29 cellular contexts compared by ENCODE assay signal in the genomic region with DNA sequence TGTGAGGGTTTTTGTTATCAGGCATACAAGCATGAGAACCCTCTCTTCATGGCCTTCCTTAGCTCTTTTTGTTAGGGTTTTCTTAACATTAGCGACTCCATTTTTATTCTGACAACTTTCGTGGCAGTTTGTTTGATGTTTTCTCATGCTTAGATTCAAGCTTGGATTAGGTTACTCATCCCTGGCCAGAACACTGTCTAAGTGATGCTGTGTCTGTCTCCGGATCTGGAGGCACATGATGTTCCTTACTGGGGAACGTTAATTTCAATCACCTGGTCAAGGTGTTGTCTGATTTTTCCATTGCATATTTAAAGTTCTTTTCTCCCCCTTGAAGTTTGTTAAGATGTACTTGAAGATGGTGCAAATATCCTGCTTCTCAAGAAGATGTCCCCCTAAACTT. TPM values are rescaled to one million over a fixed set of nuclear protein-coding genes. Genes with fewer than 3 reads are reported as not detected.
"Had no signal": no experiment of that assay in that cellular context is flagged by ENCODE, and none has a peak within 500 bp of the region (broad histone marks: within the 10 kb centered on the region; RNA-seq: fewer than 3 reads in every experiment).

No MANE protein-coding gene starts in this region.

- FAIRE-seq: endometrium had no signal

- H3K27ac ChIP-seq: adrenal gland, body of pancreas, colonic mucosa, esophagus muscularis mucosa, foreskin keratinocyte had no signal

- DNase-seq: activated CD4-positive, alpha-beta memory T cell treated with anti-CD3 and anti-CD28 coated beads for 36 hours; activated CD4-positive, alpha-beta T cell treated with anti-CD3 and anti-CD28 coated beads for 36 hours; activated CD4-positive, alpha-beta T cell treated with anti-CD3 and anti-CD28 coated beads, Interleukin-2, amount 10 ng/mL, durations not matched to agents 24 days and 14 days; activated CD4-positive, CD25-positive, alpha-beta regulatory T cell; activated CD4-positive, CD25-positive, alpha-beta regulatory T cell treated with anti-CD3 and anti-CD28 coated beads, Interleukin-2, amount 50 U/mL, for 72 hours; activated CD8-positive, alpha-beta memory T cell treated with anti-CD3 and anti-CD28 coated beads, Interleukin-2, amount 10 ng/mL, durations not matched to agents 7 days and 5 days; activated CD8-positive, alpha-beta memory T cell treated with anti-CD3 and anti-CD28 coated beads, Interleukin-2, amount 50 U/mL, for 4 hours; activated CD8-positive, alpha-beta T cell treated with anti-CD3 and anti-CD28 coated beads, Interleukin-2, amount 10 ng/mL, durations not matched to agents 7 days and 5 days; activated effector memory CD4-positive, alpha-beta T cell treated with anti-CD3 and anti-CD28 coated beads, Interleukin-2, amount 50 U/mL, for 16 hours; activated naive CD4-positive, alpha-beta T cell treated with anti-CD3 and anti-CD28 coated beads for 36 hours; activated naive CD8-positive, alpha-beta T cell treated with anti-CD3 and anti-CD28 coated beads for 36 hours; activated naive CD8-positive, alpha-beta T cell treated with anti-CD3 and anti-CD28 coated beads, Interleukin-2, amount 50 U/mL, for 24 hours; activated T-cell treated with anti-CD3 and anti-CD28 coated beads, Interleukin-2, amount 50 U/mL, for 1 hour; activated T-cell treated with anti-CD3 and anti-CD28 coated beads, Interleukin-2, amount 50 U/mL, for 48 hours; adrenal gland; amygdala; aorta; body of pancreas; caudate nucleus; colonic mucosa; effector CD8-positive, alpha-beta T cell; head of caudate nucleus; hippocampal formation; T-helper 2 cell had no signal

- H3K9me3 ChIP-seq: adrenal gland, colonic mucosa, esophagus muscularis mucosa had no signal

- H3K36me3 ChIP-seq: adrenal gland, colonic mucosa had no signal

- H3K27me3 ChIP-seq: adrenal gland, body of pancreas, colonic mucosa, esophagus muscularis mucosa had no signal

- ATAC-seq: activated CD4-positive, alpha-beta T cell treated with anti-CD3 and anti-CD28 coated beads for 36 hours; activated CD8-positive, alpha-beta memory T cell treated with anti-CD3 and anti-CD28 coated beads, Interleukin-2, amount 10 ng/mL, durations not matched to agents 7 days and 5 days; activated CD8-positive, alpha-beta T cell treated with anti-CD3 and anti-CD28 coated beads, Interleukin-2, amount 10 ng/mL, durations not matched to agents 7 days and 5 days; body of pancreas; foreskin keratinocyte had no signal

- H3K4me3 ChIP-seq: adrenal gland, body of pancreas, colonic mucosa, esophagus muscularis mucosa had no signal

- H3K4me1 ChIP-seq: adrenal gland, body of pancreas, colonic mucosa had no signal

RNA-seq across cellular contexts. Expression of a gene that starts 40.7 kb away (rescaled TPM):
- total RNA-seq: activated CD4-positive, alpha-beta memory T cell treated with anti-CD3 and anti-CD28 coated beads for 36 hours; activated CD4-positive, alpha-beta T cell treated with anti-CD3 and anti-CD28 coated beads, Interleukin-2, amount 10 ng/mL, durations not matched to agents 24 days and 14 days; activated T-helper 1 cell treated with anti-CD3 and anti-CD28 coated beads, Interleukin-12 subunit alpha, Interleukin-12 subunit beta, Interleukin-2, Interleukin-4 antibody, amounts not matched to agents 30 ng/mL and 10 ng/mL and 1 ng/mL, durations not matched to agents 14 hours and 24 hours and 36 hours; activated T-helper 2 cell treated with anti-CD3 and anti-CD28 coated beads, Interferon-gamma antibody, Interleukin-2, Interleukin-4, amounts not matched to agents 10 μg/mL and 5 μg/mL and 100 μg/mL, durations not matched to agents 14 hours and 24 hours and 36 hours had no signal
